In genomic region chr3:149576071-149576564, GRCh38 we compare ENCODE assay signal across 8 cellular contexts.
DNase-seq lines count a peak whose midpoint lies in the region; ATAC-seq and TF ChIP-seq lines count a peak whose summit lies in the region.

No MANE protein-coding gene starts in this region.

- H3K27ac ChIP-seq in neural progenitor cell: peak overlapping the region; percentile 27

- no peaks in the 10 kb centered on the region for H3K27me3 Mint-ChIP-seq in neural progenitor cell (ENCODE audit: insufficient read depth, low read depth)

- H2AFZ ChIP-seq in neural progenitor cell (replicated peaks): peak overlapping the region; percentile 6

- no peaks in the 10 kb centered on the region for H3K9me3 Mint-ChIP-seq in neural progenitor cell

- H3K4me3 ChIP-seq in epithelial cell of esophagus (ENCODE audit: low read length) (no peak overlapping the region), neural progenitor cell (no peak overlapping the region)

- no peak overlapping the region for H3K9ac ChIP-seq in neural progenitor cell

- H3K4me1 Mint-ChIP-seq in neural progenitor cell: peaks cover 34% of the 10 kb centered on the region

- peaks cover 9% of the 10 kb centered on the region for H3K36me3 Mint-ChIP-seq in neural progenitor cell

- H3F3A ChIP-seq in neural progenitor cell (ENCODE audit: low read depth): peaks cover 18% of the 10 kb centered on the region

- H3K4me2 ChIP-seq in neural progenitor cell: peak overlapping the region; percentile 39

- peak overlapping the region; percentile 15 for H3K27ac Mint-ChIP-seq in neural progenitor cell

- no peaks in the 10 kb centered on the region for H3K27me3 ChIP-seq in neural progenitor cell

- peaks cover 26% of the 10 kb centered on the region for H3K4me1 ChIP-seq in neural progenitor cell

- DNase-seq in ELR (ENCODE audit: low read depth) (peak; percentile 99), epithelial cell of esophagus (ENCODE audit: low read depth) (peak; percentile 98), neural progenitor cell (ENCODE audit: low spot score) (peak; percentile 50), NCI-H524 (lab: John Stamatoyannopoulos, UW) (no peak), germinal center (ENCODE audit: low spot score) (no peak)

- H3K79me2 ChIP-seq in neural progenitor cell (ENCODE audit: low read depth): no peaks in the 10 kb centered on the region

- H4K20me1 ChIP-seq in neural progenitor cell (ENCODE audit: low read depth): no peaks in the 10 kb centered on the region

- no peak overlapping the region for H3K4me3 Mint-ChIP-seq in neural progenitor cell

- no peaks in the 10 kb centered on the region for H3K9me3 ChIP-seq in neural progenitor cell (ENCODE audit: low read depth)

- H3K36me3 ChIP-seq in neural progenitor cell: no peaks in the 10 kb centered on the region

- TF ChIP-seq CTCF in epithelial cell of esophagus (IDR thresholded peaks at IDR 0.05; ENCODE audit: insufficient read depth, low read depth, low read length, missing control alignments) (no peak), neural progenitor cell (IDR thresholded peaks at IDR 0.05) (no peak)

- ATAC-seq in HG02588 (IDR thresholded peaks at IDR 0.05; ENCODE audit: unreplicated experiment) (peak; percentile 44), HG02623 (IDR thresholded peaks at IDR 0.05; ENCODE audit: unreplicated experiment) (no peak)

TF ChIP-seq in PFSK-1, 5 proteins besides CTCF, POLR2A, EP300 and RAD21:
- TF ChIP-seq FOXP2 (optimal IDR thresholded peaks at IDR 0.05; ENCODE audit: borderline replicate concordance, extremely low read depth, extremely low read length, insufficient read depth) (no peak), POLR2AphosphoS5 (IDR thresholded peaks at IDR 0.05; ENCODE audit: low read depth, low read length) (peak; percentile 46), REST (IDR thresholded peaks at IDR 0.05; ENCODE audit: insufficient read depth in 1 of 2, low read depth in 2 of 2, low read length in 2 of 2) (peak in 1 of 2 experiments; percentile 70; a peak in 1 of 4 replicates), SIN3A (IDR thresholded peaks at IDR 0.05; ENCODE audit: borderline replicate concordance, insufficient read depth, low read length) (peak; percentile 94), TAF1 (IDR thresholded peaks at IDR 0.05; ENCODE audit: borderline replicate concordance, insufficient read depth, low read length) (peak; percentile 60; the same call in 1 of the 2 replicates)

Comparison
In these comparisons a context has a peak if more than half of its experiments do, and no peak if none do; other contexts are left out.
1. DNase-seq: peak in ELR (single experiment), epithelial cell of esophagus (single experiment) and neural progenitor cell (single experiment); none in NCI-H524 (0 of 2) and germinal center (single experiment).